Comparison of ENCODE assay signal across 9 cellular contexts in genomic region chr22:49967333-49968241, GRCh38. TPM values are rescaled to one million over a fixed set of nuclear protein-coding genes. Genes with fewer than 3 reads are reported as not detected.
DNase-seq lines count a peak whose midpoint lies in the region; ATAC-seq and TF ChIP-seq lines count a peak whose summit lies in the region.
"Had no signal": no experiment of that assay in that cellular context is flagged by ENCODE, and none has a peak within 500 bp of the region (broad histone marks: within the 10 kb centered on the region; RNA-seq: fewer than 3 reads in every experiment).

No MANE protein-coding gene starts in this region.

- H2AFZ ChIP-seq in mammary epithelial cell (ENCODE audit: low read depth, low read length), result no peak overlapping the region

- intact Hi-C loops in mammary epithelial cell (cut with micrococcal nuclease), result no loop called here
- intact Hi-C loops in thyroid gland (cut with DNase I), result no loop called here

- CTCF ChIA-PET in mammary epithelial cell (lab: Charles Lee; ENCODE audit: low non-redundant PET), result no interaction called here

- peak; percentile 37 for DNase-seq in activated CD4-positive, alpha-beta T cell treated with anti-CD3 and anti-CD28 coated beads for 48 hours
- DNase-seq in activated CD4-positive, alpha-beta T cell treated with anti-CD3 and anti-CD28 coated beads, Interleukin-2, amount 50 U/mL, for 1 hour, result no peak
- DNase-seq in mammary epithelial cell, result no peak
- DNase-seq in thyroid gland, result peak; percentile 76 to 77
- no peak for DNase-seq in hepatic stellate cell (ENCODE audit: low spot score)
- no peak for DNase-seq in DMS53 treated with DMSO at 0.1 percent for 48 hours (lab: John Stamatoyannopoulos, UW; ENCODE audit: unreplicated experiment)

- H3K9me3 ChIP-seq in mammary epithelial cell (replicated peaks; ENCODE audit: insufficient read depth, low read length), result no peaks in the 10 kb centered on the region
- no peaks in the 10 kb centered on the region for H3K9me3 ChIP-seq in mesodermal cell (ENCODE audit: control insufficient read depth, low read length)
- no peaks in the 10 kb centered on the region for H3K9me3 ChIP-seq in thyroid gland

- no peak for ATAC-seq in GM21381 (IDR thresholded peaks at IDR 0.05; ENCODE audit: unreplicated experiment)

- no peak for TF ChIP-seq POLR2A in thyroid gland (IDR thresholded peaks at IDR 0.05)

- peaks cover 22% of the 10 kb centered on the region for H3K79me2 ChIP-seq in mammary epithelial cell (ENCODE audit: insufficient read depth, low read length)

- in situ Hi-C loops in mammary epithelial cell (cut with MboI; ENCODE audit: low sequenced_read_pairs in 2 of 2), result no loop called here

- H4K20me1 ChIP-seq in mammary epithelial cell (ENCODE audit: insufficient read depth, low read length), result peaks cover 2% of the 10 kb centered on the region

- TF ChIP-seq CTCF in mammary epithelial cell (conservative IDR thresholded peaks at IDR 0.05 in 1 of 2, IDR thresholded peaks at IDR 0.05 in 1 of 2; ENCODE audit: extremely low read depth in 1 of 2, insufficient read depth in 1 of 2, low read depth in 1 of 2, low read length in 2 of 2) (no peak), thyroid gland (IDR thresholded peaks at IDR 0.05) (no peak)

- H3K4me1 ChIP-seq in mammary epithelial cell (ENCODE audit: insufficient read depth, low read length) (peaks cover 44% of the 10 kb centered on the region), mesodermal cell (ENCODE audit: control insufficient read depth, insufficient read depth, low read length, poor library complexity, severe bottlenecking) (peaks cover 20% of the 10 kb centered on the region), thyroid gland (peaks cover 58 to 95% of the 10 kb centered on the region in 2 donors)

- no peak overlapping the region for H3K27ac ChIP-seq in mammary epithelial cell (ENCODE audit: insufficient read depth, low read depth, low read length)
- H3K27ac ChIP-seq in mesodermal cell (ENCODE audit: low read depth, low read length, severe bottlenecking), result peak overlapping the region; percentile 29
- H3K27ac ChIP-seq in thyroid gland, result peak overlapping the region; percentile 51 to 97 (median 96)

- H3K9ac ChIP-seq in mammary epithelial cell (ENCODE audit: insufficient read depth, low read length), result no peak overlapping the region

- H3K27me3 ChIP-seq in mammary epithelial cell (ENCODE audit: insufficient read depth, low read length) (no peaks in the 10 kb centered on the region), thyroid gland (no peaks in the 10 kb centered on the region)

- peak overlapping the region; percentile 51 for H3K4me2 ChIP-seq in mammary epithelial cell (ENCODE audit: insufficient read depth, low read depth, low read length)

- BruUV-seq in mammary epithelial cell (replicated peaks; lab: Mats Ljungman, UMichigan), result no TSS peak

- no peak overlapping the region for H3K4me3 ChIP-seq in mammary epithelial cell (replicated peaks in 1 of 3; ENCODE audit: insufficient read depth in 1 of 3, low read depth in 2 of 3, low read length in 3 of 3)
- no peak overlapping the region for H3K4me3 ChIP-seq in mesodermal cell (ENCODE audit: extremely low read depth, insufficient read depth, low read length, poor library complexity, severe bottlenecking)
- no peak overlapping the region for H3K4me3 ChIP-seq in thyroid gland (replicated peaks in 1 of 3)

- 56% methylated on average over 26 of the region's 38 CpGs for WGBS in mammary epithelial cell (ENCODE audit: low coverage, missing lambda C conversion rate)
- 85 to 89% methylated on average over 34 to 38 of the region's 38 CpGs for WGBS in mesodermal cell (ENCODE audit: insufficient coverage in 2 of 2), 2 experiments
- WGBS in thyroid gland, 2 donors, result 52 to 71% methylated on average over 11 to 26 of the region's 38 CpGs

- dilution Hi-C loops in mammary epithelial cell (cut with HindIII; ENCODE audit: low sequenced_read_pairs), result no loop called here

- peaks cover 4% of the 10 kb centered on the region for H3K36me3 ChIP-seq in mammary epithelial cell (ENCODE audit: insufficient read depth, low read length)
- peaks cover 27% of the 10 kb centered on the region for H3K36me3 ChIP-seq in mesodermal cell (ENCODE audit: control insufficient read depth, insufficient read depth, low read length)
- peaks cover 14 to 20% of the 10 kb centered on the region in 2 donors for H3K36me3 ChIP-seq in thyroid gland

RNA-seq across cellular contexts. Expression of gene PIM3, which starts 7.0 kb away (rescaled TPM):
- total RNA-seq in mammary epithelial cell (10 to 100 TPM; 26.6 to 68.7 TPM), thyroid gland (100 to 1,000 TPM in 1 of 4 donors, 10 to 100 TPM in 3; 45.4 to 108 (median 73.2) TPM)
- 11.1 TPM for polyA plus RNA-seq in mammary epithelial cell
- polyA minus RNA-seq in mammary epithelial cell, result 6.3 TPM
- 33.9 TPM for polyA plus RNA-seq in mesodermal cell (2013, experiment 1 of 2)
- polyA plus RNA-seq in mesodermal cell (2013, experiment 2 of 2), result 25.2 TPM

RNA-seq across cellular contexts. Expression of gene IL17REL, which starts 45.0 kb away (rescaled TPM):
- total RNA-seq in mammary epithelial cell (not detected), thyroid gland (not detected)
- not detected for polyA plus RNA-seq in mammary epithelial cell
- polyA minus RNA-seq in mammary epithelial cell, result not detected
- not detected for polyA plus RNA-seq in mesodermal cell (2013, experiment 1 of 2)
- polyA plus RNA-seq in mesodermal cell (2013, experiment 2 of 2), result not detected
- polyA plus RNA-seq: BJ had no signal

RNA-seq across cellular contexts. Expression of gene CRELD2, which starts 49.2 kb away (rescaled TPM):
- total RNA-seq in mammary epithelial cell (10 to 100 TPM; 26.5 to 51.5 TPM), thyroid gland (100 to 1,000 TPM in 3 of 4 donors, 10 to 100 TPM in 1; 50.3 to 244 (median 154) TPM)
- polyA plus RNA-seq in mammary epithelial cell, result 63.8 TPM
- polyA minus RNA-seq in mammary epithelial cell, result 22.6 TPM
- 36.2 TPM for polyA plus RNA-seq in mesodermal cell (2013, experiment 1 of 2)
- 30.3 TPM for polyA plus RNA-seq in mesodermal cell (2013, experiment 2 of 2)

RNA-seq across cellular contexts. Expression of gene ALG12, which starts 49.3 kb away (rescaled TPM):
- total RNA-seq in mammary epithelial cell (10 to 100 TPM; 19.0 to 19.9 TPM), thyroid gland (10 to 100 TPM; 25.5 to 60.5 (median 52.2) TPM)
- 12.6 TPM for polyA plus RNA-seq in mammary epithelial cell
- polyA minus RNA-seq in mammary epithelial cell, result 3.8 TPM
- 16.7 TPM for polyA plus RNA-seq in mesodermal cell (2013, experiment 1 of 2)
- polyA plus RNA-seq in mesodermal cell (2013, experiment 2 of 2), result 12.9 TPM

Comparison
In these comparisons a context has a peak if more than half of its experiments do, and no peak if none do; other contexts are left out.
1. DNase-seq: peak in activated CD4-positive, alpha-beta T cell treated with anti-CD3 and anti-CD28 coated beads for 48 hours (single experiment) and thyroid gland (2 of 2); none in activated CD4-positive, alpha-beta T cell treated with anti-CD3 and anti-CD28 coated beads, Interleukin-2, amount 50 U/mL, for 1 hour (single experiment), mammary epithelial cell (single experiment), hepatic stellate cell (single experiment) and DMS53 treated with DMSO at 0.1 percent for 48 hours (single experiment).